Comparison of ENCODE assay signal across 1 cellular context in the genomic region with DNA sequence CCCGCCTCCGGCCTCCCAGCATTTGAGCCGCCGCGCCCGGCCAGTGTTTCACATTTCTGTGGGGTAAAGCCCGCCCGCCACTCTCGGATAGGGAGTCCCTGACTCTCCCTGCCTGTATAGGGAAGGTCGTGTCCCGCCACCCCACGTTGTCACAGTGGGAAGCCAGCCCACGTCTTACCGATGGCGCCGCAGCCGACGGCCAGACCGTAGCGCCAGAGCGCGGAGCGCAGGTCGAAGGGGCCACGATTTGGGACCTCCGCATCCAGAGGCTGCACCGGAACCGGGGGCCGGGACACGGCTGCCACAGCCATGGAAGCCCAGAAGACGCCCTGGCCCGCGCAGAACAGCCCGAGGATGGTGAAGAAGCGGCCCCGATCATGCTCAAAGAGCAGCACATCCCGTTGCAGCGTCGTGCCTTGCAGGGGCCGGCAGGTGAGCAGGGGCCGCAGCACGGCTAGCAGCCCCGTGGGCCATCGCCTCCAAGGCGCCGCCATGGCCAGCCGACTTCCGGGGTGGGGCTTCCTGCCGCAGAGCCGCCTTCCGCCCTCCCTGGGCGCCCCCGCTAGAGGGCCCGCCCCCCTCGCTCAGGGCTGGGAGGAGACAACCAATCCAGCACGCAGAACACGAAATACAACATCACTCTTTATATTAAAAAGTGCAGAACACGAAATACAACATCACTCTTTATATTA.
A peak's percentile ranks its signal among the peaks of the same experiment; 100 is the strongest.
TF ChIP-seq lines count a peak whose summit lies in the region.

A gene with protein sequence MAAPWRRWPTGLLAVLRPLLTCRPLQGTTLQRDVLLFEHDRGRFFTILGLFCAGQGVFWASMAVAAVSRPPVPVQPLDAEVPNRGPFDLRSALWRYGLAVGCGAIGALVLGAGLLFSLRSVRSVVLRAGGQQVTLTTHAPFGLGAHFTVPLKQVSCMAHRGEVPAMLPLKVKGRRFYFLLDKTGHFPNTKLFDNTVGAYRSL (minus strand): TSS at position 506 of the 692 bp plus-strand sequence. CDS start 12 bp downstream, at position 494.

TF ChIP-seq in WTC11, 78 proteins besides CTCF, POLR2A, EP300 and RAD21 (continued from another document):
- TF ChIP-seq, protein P1, sequence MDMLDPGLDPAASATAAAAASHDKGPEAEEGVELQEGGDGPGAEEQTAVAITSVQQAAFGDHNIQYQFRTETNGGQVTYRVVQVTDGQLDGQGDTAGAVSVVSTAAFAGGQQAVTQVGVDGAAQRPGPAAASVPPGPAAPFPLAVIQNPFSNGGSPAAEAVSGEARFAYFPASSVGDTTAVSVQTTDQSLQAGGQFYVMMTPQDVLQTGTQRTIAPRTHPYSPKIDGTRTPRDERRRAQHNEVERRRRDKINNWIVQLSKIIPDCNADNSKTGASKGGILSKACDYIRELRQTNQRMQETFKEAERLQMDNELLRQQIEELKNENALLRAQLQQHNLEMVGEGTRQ (CRISPR knock-in tag; IDR thresholded peaks at IDR 0.05): no peak
- TF ChIP-seq SMAD3 (CRISPR knock-in tag; IDR thresholded peaks at IDR 0.05; ENCODE audit: borderline replicate concordance) (0 out of 2 replicates have a peak, but pooled peaks have one; percentile 48), FOXJ3 (CRISPR knock-in tag; IDR thresholded peaks at IDR 0.05; ENCODE audit: borderline replicate concordance) (no peak), NR3C1 (CRISPR knock-in tag; conservative IDR thresholded peaks at IDR 0.05; ENCODE audit: low read depth) (no peak), TEAD4 (CRISPR knock-in tag; IDR thresholded peaks at IDR 0.05) (no peak), ZNF423 (CRISPR knock-in tag; IDR thresholded peaks at IDR 0.05) (no peak), ZNF317 (CRISPR knock-in tag; IDR thresholded peaks at IDR 0.05; ENCODE audit: borderline replicate concordance, low read depth) (0 out of 2 replicates have a peak, but pooled peaks have one; percentile 30), ZNF121 (CRISPR knock-in tag; IDR thresholded peaks at IDR 0.05) (peak; percentile 2; the same call in 1 of the 2 replicates), ZNF396 (CRISPR knock-in tag; IDR thresholded peaks at IDR 0.05; ENCODE audit: borderline replicate concordance) (no peak)
- TF ChIP-seq, protein P2, sequence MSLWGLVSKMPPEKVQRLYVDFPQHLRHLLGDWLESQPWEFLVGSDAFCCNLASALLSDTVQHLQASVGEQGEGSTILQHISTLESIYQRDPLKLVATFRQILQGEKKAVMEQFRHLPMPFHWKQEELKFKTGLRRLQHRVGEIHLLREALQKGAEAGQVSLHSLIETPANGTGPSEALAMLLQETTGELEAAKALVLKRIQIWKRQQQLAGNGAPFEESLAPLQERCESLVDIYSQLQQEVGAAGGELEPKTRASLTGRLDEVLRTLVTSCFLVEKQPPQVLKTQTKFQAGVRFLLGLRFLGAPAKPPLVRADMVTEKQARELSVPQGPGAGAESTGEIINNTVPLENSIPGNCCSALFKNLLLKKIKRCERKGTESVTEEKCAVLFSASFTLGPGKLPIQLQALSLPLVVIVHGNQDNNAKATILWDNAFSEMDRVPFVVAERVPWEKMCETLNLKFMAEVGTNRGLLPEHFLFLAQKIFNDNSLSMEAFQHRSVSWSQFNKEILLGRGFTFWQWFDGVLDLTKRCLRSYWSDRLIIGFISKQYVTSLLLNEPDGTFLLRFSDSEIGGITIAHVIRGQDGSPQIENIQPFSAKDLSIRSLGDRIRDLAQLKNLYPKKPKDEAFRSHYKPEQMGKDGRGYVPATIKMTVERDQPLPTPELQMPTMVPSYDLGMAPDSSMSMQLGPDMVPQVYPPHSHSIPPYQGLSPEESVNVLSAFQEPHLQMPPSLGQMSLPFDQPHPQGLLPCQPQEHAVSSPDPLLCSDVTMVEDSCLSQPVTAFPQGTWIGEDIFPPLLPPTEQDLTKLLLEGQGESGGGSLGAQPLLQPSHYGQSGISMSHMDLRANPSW (CRISPR knock-in tag; conservative IDR thresholded peaks at IDR 0.05; ENCODE audit: low read depth): no peak
- TF ChIP-seq, protein P3, sequence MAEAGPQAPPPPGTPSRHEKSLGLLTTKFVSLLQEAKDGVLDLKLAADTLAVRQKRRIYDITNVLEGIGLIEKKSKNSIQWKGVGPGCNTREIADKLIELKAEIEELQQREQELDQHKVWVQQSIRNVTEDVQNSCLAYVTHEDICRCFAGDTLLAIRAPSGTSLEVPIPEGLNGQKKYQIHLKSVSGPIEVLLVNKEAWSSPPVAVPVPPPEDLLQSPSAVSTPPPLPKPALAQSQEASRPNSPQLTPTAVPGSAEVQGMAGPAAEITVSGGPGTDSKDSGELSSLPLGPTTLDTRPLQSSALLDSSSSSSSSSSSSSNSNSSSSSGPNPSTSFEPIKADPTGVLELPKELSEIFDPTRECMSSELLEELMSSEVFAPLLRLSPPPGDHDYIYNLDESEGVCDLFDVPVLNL (CRISPR knock-in tag; IDR thresholded peaks at IDR 0.05; ENCODE audit: borderline replicate concordance, low read depth): no peak
- TF ChIP-seq, protein P4, sequence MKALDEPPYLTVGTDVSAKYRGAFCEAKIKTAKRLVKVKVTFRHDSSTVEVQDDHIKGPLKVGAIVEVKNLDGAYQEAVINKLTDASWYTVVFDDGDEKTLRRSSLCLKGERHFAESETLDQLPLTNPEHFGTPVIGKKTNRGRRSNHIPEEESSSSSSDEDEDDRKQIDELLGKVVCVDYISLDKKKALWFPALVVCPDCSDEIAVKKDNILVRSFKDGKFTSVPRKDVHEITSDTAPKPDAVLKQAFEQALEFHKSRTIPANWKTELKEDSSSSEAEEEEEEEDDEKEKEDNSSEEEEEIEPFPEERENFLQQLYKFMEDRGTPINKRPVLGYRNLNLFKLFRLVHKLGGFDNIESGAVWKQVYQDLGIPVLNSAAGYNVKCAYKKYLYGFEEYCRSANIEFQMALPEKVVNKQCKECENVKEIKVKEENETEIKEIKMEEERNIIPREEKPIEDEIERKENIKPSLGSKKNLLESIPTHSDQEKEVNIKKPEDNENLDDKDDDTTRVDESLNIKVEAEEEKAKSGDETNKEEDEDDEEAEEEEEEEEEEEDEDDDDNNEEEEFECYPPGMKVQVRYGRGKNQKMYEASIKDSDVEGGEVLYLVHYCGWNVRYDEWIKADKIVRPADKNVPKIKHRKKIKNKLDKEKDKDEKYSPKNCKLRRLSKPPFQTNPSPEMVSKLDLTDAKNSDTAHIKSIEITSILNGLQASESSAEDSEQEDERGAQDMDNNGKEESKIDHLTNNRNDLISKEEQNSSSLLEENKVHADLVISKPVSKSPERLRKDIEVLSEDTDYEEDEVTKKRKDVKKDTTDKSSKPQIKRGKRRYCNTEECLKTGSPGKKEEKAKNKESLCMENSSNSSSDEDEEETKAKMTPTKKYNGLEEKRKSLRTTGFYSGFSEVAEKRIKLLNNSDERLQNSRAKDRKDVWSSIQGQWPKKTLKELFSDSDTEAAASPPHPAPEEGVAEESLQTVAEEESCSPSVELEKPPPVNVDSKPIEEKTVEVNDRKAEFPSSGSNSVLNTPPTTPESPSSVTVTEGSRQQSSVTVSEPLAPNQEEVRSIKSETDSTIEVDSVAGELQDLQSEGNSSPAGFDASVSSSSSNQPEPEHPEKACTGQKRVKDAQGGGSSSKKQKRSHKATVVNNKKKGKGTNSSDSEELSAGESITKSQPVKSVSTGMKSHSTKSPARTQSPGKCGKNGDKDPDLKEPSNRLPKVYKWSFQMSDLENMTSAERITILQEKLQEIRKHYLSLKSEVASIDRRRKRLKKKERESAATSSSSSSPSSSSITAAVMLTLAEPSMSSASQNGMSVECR (CRISPR knock-in tag; IDR thresholded peaks at IDR 0.05; ENCODE audit: borderline replicate concordance): peak; percentile 89; the same call in 1 of the 2 replicates
- TF ChIP-seq, protein P5, sequence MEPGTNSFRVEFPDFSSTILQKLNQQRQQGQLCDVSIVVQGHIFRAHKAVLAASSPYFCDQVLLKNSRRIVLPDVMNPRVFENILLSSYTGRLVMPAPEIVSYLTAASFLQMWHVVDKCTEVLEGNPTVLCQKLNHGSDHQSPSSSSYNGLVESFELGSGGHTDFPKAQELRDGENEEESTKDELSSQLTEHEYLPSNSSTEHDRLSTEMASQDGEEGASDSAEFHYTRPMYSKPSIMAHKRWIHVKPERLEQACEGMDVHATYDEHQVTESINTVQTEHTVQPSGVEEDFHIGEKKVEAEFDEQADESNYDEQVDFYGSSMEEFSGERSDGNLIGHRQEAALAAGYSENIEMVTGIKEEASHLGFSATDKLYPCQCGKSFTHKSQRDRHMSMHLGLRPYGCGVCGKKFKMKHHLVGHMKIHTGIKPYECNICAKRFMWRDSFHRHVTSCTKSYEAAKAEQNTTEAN (CRISPR knock-in tag; IDR thresholded peaks at IDR 0.05): peak; percentile 76; the same call in 1 of the 2 replicates
